Comparison of ENCODE assay signal across 8 cellular contexts in the genomic region with DNA sequence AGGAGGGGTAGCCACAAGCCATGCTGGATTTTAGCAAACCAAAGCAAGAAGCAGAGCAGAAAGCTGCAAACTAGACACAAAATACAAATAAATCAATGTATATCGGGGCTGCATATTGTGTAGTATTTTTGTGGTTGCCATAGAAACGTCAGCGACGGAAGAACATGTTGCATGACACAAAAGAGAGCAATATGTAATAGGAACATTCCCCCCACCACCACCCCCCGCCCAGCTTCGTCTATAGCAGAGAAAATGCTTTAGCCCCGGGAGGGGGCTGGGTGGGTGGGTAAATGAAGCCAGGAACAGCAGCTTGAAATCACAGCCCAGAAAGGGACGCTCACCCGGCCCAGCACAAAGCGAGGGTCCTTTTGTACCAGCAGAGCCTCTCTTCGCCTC. TPM values are rescaled to one million over a fixed set of nuclear protein-coding genes. Genes with fewer than 3 reads are reported as not detected.
DNase-seq lines count a peak whose midpoint lies in the region; ATAC-seq and TF ChIP-seq lines count a peak whose summit lies in the region.

No MANE protein-coding gene starts in this region.

- H3K9me3 ChIP-seq in BLaER1 treated with 17β-estradiol and CSF1 and Interleukin-3, amounts not matched to agents 10 nM and 100 nM (replicated peaks in 1 of 11) = no peaks in the 10 kb centered on the region
- H3K9me3 ChIP-seq in cardiac muscle cell (ENCODE audit: low read depth) (no peaks in the 10 kb centered on the region), sigmoid colon (no peaks in the 10 kb centered on the region)

- H2AFZ ChIP-seq in GM23338 = no peak overlapping the region

- H3K9me2 ChIP-seq in GM23338 (ENCODE audit: insufficient read depth) = no peaks in the 10 kb centered on the region

- TF ChIP-seq POLR2A in sigmoid colon (IDR thresholded peaks at IDR 0.05) = no peak

- peaks cover 38% of the 10 kb centered on the region for H3K4me1 Mint-ChIP-seq in GM23338

- DNase-seq in GM23338 (ENCODE audit: low spot score) = no peak
- peak; percentile 52 for DNase-seq in OCI-M1 (lab: John Stamatoyannopoulos, UW)
- no peak for DNase-seq in activated naive CD4-positive, alpha-beta T cell treated with anti-CD3 and anti-CD28 coated beads, Interleukin-2, amount 50 U/mL, for 72 hours (ENCODE audit: low spot score in 2 of 2)
- peak in 1 of 2 donors; percentile 65 for DNase-seq in cardiac muscle cell (ENCODE audit: low read depth in 1 of 2, low spot score in 1 of 2)
- peak; percentile 64 for DNase-seq in sigmoid colon
- DNase-seq in superior temporal gyrus (ENCODE audit: extremely low spot score) = no peak

- H3F3A ChIP-seq in GM23338 (replicated peaks; ENCODE audit: low read depth) = no peaks in the 10 kb centered on the region

- TF ChIP-seq EP300 in sigmoid colon (IDR thresholded peaks at IDR 0.05) = no peak

- peak overlapping the region; percentile 58 to 74 (median 68) for H3K4me3 ChIP-seq in BLaER1 treated with 17β-estradiol and CSF1 and Interleukin-3, amounts not matched to agents 10 nM and 100 nM
- H3K4me3 ChIP-seq in GM23338 = peak overlapping the region; percentile 58
- peak overlapping the region; percentile 91 for H3K4me3 ChIP-seq in cardiac muscle cell
- peak overlapping the region; percentile 55 to 77 (median 64) for H3K4me3 ChIP-seq in sigmoid colon

- intact Hi-C loops in sigmoid colon (cut with DNase I) = loop anchor here (2.0 to 5.0 kb wide), 3 partner anchors 45 to 281 kb away; a partner anchor contains a TSS

- H3K9ac ChIP-seq in BLaER1 treated with 17β-estradiol and CSF1 and Interleukin-3, amounts not matched to agents 10 nM and 100 nM = peak overlapping the region; percentile 70 to 87 (median 79)

- H3K4me3 Mint-ChIP-seq in GM23338 = peak overlapping the region; percentile 86

- no peaks in the 10 kb centered on the region; a peak in 1 of 22 replicates for H4K20me1 ChIP-seq in BLaER1 treated with 17β-estradiol and CSF1 and Interleukin-3, amounts not matched to agents 10 nM and 100 nM
- peaks cover 11% of the 10 kb centered on the region for H4K20me1 ChIP-seq in GM23338 (replicated peaks; ENCODE audit: insufficient read depth)

- H3K4me2 ChIP-seq in BLaER1 treated with 17β-estradiol and CSF1 and Interleukin-3, amounts not matched to agents 10 nM and 100 nM = peak overlapping the region; percentile 75 to 91 (median 83)
- peak overlapping the region; percentile 77 for H3K4me2 ChIP-seq in GM23338

- no peaks in the 10 kb centered on the region for H3K27me3 Mint-ChIP-seq in GM23338 (ENCODE audit: insufficient read depth, low read depth, poor library complexity)

- H3K27ac Mint-ChIP-seq in GM23338 = peak overlapping the region; percentile 96
- H3K27ac Mint-ChIP-seq in activated naive CD4-positive, alpha-beta T cell treated with anti-CD3 and anti-CD28 coated beads, Interleukin-2, amount 50 U/mL, for 72 hours = peak overlapping the region; percentile 87 to 92

- peaks cover 11% of the 10 kb centered on the region for H3K36me3 Mint-ChIP-seq in GM23338 (ENCODE audit: low read depth)
- H3K36me3 Mint-ChIP-seq in activated naive CD4-positive, alpha-beta T cell treated with anti-CD3 and anti-CD28 coated beads, Interleukin-2, amount 50 U/mL, for 72 hours = peaks cover 0 to 5% of the 10 kb centered on the region in 2 donors

- H3K9me3 Mint-ChIP-seq in GM23338 = no peaks in the 10 kb centered on the region
- H3K9me3 Mint-ChIP-seq in activated naive CD4-positive, alpha-beta T cell treated with anti-CD3 and anti-CD28 coated beads, Interleukin-2, amount 50 U/mL, for 72 hours = no peaks in the 10 kb centered on the region

- peaks cover 0 to 14% (median 0%) of the 10 kb centered on the region in 11 experiments; a peak in 5 of 22 replicates for H3K36me3 ChIP-seq in BLaER1 treated with 17β-estradiol and CSF1 and Interleukin-3, amounts not matched to agents 10 nM and 100 nM
- H3K36me3 ChIP-seq in GM23338 (ENCODE audit: insufficient read depth) (no peaks in the 10 kb centered on the region), cardiac muscle cell (no peaks in the 10 kb centered on the region), sigmoid colon (no peaks in the 10 kb centered on the region)

- ATAC-seq in GM23338 (no peak), HG02610 (IDR thresholded peaks at IDR 0.05; ENCODE audit: unreplicated experiment) (no peak)
- ATAC-seq in activated naive CD4-positive, alpha-beta T cell treated with anti-CD3 and anti-CD28 coated beads, Interleukin-2, amount 50 U/mL, for 72 hours = peak; percentile 21 to 45

- 1 to 3% methylated on average over 11 of the region's 11 CpGs for WGBS in sigmoid colon, 2 donors

- peaks cover 26 to 45% (median 40%) of the 10 kb centered on the region in 10 experiments for H3K4me1 ChIP-seq in BLaER1 treated with 17β-estradiol and CSF1 and Interleukin-3, amounts not matched to agents 10 nM and 100 nM
- H3K4me1 ChIP-seq in GM23338 (ENCODE audit: insufficient read depth) = peaks cover 31% of the 10 kb centered on the region
- H3K4me1 ChIP-seq in cardiac muscle cell (ENCODE audit: low read depth) = peaks cover 19% of the 10 kb centered on the region
- H3K4me1 ChIP-seq in sigmoid colon = peaks cover 0 to 31% (median 20%) of the 10 kb centered on the region in 4 donors

- TF ChIP-seq CTCF in GM23338 (conservative IDR thresholded peaks at IDR 0.05; ENCODE audit: low read depth in 2 of 2) (no peak), cardiac muscle cell (IDR thresholded peaks at IDR 0.05; ENCODE audit: low read depth, low read length) (no peak), sigmoid colon (IDR thresholded peaks at IDR 0.05) (no peak)

- H3K27me3 ChIP-seq in BLaER1 treated with 17β-estradiol and CSF1 and Interleukin-3, amounts not matched to agents 10 nM and 100 nM = no peaks in the 10 kb centered on the region
- H3K27me3 ChIP-seq in GM23338 (ENCODE audit: insufficient read depth) (no peaks in the 10 kb centered on the region), cardiac muscle cell (no peaks in the 10 kb centered on the region), sigmoid colon (no peaks in the 10 kb centered on the region)

- peak overlapping the region; percentile 58 to 87 (median 73) for H3K27ac ChIP-seq in BLaER1 treated with 17β-estradiol and CSF1 and Interleukin-3, amounts not matched to agents 10 nM and 100 nM
- H3K27ac ChIP-seq in GM23338 (ENCODE audit: low read depth) = peak overlapping the region; percentile 92
- H3K27ac ChIP-seq in cardiac muscle cell = peak overlapping the region; percentile 98
- peak overlapping the region; percentile 72 to 83 (median 77) for H3K27ac ChIP-seq in sigmoid colon

- peaks cover 49% of the 10 kb centered on the region for H3K79me2 ChIP-seq in GM23338 (replicated peaks; ENCODE audit: insufficient read depth)

TF ChIP-seq in GM23338, 12 proteins besides CTCF, POLR2A, EP300 and RAD21:
- TF ChIP-seq CREB1 (CRISPR knock-in tag; IDR thresholded peaks at IDR 0.05; ENCODE audit: low read depth) (peak; percentile 22), JUNB (IDR thresholded peaks at IDR 0.05; ENCODE audit: unreplicated experiment) (no peak)

RNA-seq across cellular contexts. Expression of a gene that starts 0.5 kb away (rescaled TPM):
- 18.3 and 19.3 TPM in 2 replicates for total RNA-seq in GM23338 (2014; rRNA removed; shearing (Covaris generic))
- 7.0 and 8.9 TPM in 2 replicates for polyA plus RNA-seq in GM23338 (2016; fragmentation: Nextera tagmentation; extraction: Ambion mirVana)
- 1 to 10 TPM; 7.3 to 8.9 TPM for total RNA-seq in activated naive CD4-positive, alpha-beta T cell treated with anti-CD3 and anti-CD28 coated beads, Interleukin-2, amount 50 U/mL, for 72 hours
- total RNA-seq in cardiac muscle cell = 11.9 and 17.7 TPM in 2 replicates
- polyA plus RNA-seq in cardiac muscle cell = 13.9 and 18.1 TPM in 2 replicates
- 10 to 100 TPM in 1 of 4 donors, 1 to 10 TPM in 3; 6.9 to 16.6 (median 7.5) TPM for total RNA-seq in sigmoid colon
- 1 to 10 TPM in 1 of 3 donors, under 1 TPM in 2; under 0.01 to 2.0 (median 0.23) TPM for polyA plus RNA-seq in sigmoid colon

Comparison
In these comparisons a context has a peak if more than half of its experiments do, and no peak if none do; other contexts are left out.
1. ATAC-seq: peak in activated naive CD4-positive, alpha-beta T cell treated with anti-CD3 and anti-CD28 coated beads, Interleukin-2, amount 50 U/mL, for 72 hours (2 of 2); none in GM23338 (single experiment) and HG02610 (single experiment).
2. DNase-seq: peak in OCI-M1 (single experiment) and sigmoid colon (single experiment); none in GM23338 (single experiment), activated naive CD4-positive, alpha-beta T cell treated with anti-CD3 and anti-CD28 coated beads, Interleukin-2, amount 50 U/mL, for 72 hours (0 of 2) and superior temporal gyrus (single experiment).
3. Peak in every context shown above with its lines, with median percentiles within 50 percentile points of each other: H3K27ac ChIP-seq and H3K4me3 ChIP-seq.